In the genomic region with DNA sequence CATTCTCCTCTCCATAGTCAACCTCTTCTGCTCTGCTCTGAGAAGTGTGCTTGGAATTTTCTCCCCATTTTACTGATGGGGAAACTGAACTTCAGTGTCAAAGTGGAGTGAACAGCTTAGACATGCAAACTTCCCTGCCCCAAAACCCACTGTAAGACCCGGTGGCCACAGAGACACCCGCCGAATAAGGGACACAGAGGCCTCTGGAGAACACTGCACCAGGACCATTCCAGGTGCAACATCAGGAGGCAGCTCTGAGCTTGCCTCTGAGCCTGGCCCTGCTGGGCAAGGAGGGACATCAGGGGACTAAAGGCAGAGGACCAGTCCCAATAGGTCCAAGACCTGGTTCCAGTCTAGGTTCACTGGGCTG, we compare ENCODE assay signal across 8 cellular contexts. TPM values are rescaled to one million over a fixed set of nuclear protein-coding genes. Genes with fewer than 3 reads are reported as not detected.
DNase-seq lines count a peak whose midpoint lies in the region; ATAC-seq and TF ChIP-seq lines count a peak whose summit lies in the region.

No MANE protein-coding gene starts in this region.

- H3K27ac ChIP-seq in brain microvascular endothelial cell = no peak overlapping the region
- peak overlapping the region; percentile 96 to 99 (median 97) for H3K27ac ChIP-seq in tibial nerve

- no peaks in the 10 kb centered on the region for H3K9me3 Mint-ChIP-seq in activated CD4-positive, alpha-beta T cell treated with anti-CD3 and anti-CD28 coated beads, Interleukin-2, amount 10 ng/mL, durations not matched to agents 7 days and 5 days
- no peaks in the 10 kb centered on the region for H3K9me3 Mint-ChIP-seq in memory B cell

- H3K36me3 ChIP-seq in brain microvascular endothelial cell (replicated peaks) = peaks cover 4% of the 10 kb centered on the region
- no peaks in the 10 kb centered on the region for H3K36me3 ChIP-seq in tibial nerve

- peaks cover 5 to 82% (median 74%) of the 10 kb centered on the region in 4 donors for H3K4me1 ChIP-seq in tibial nerve

- 45 to 77% methylated on average over 3 of the region's 3 CpGs for WGBS in tibial nerve, 2 donors

- no peak for ATAC-seq in memory B cell (ENCODE audit: low read depth)

- H3K4me3 Mint-ChIP-seq in activated CD4-positive, alpha-beta T cell treated with anti-CD3 and anti-CD28 coated beads, Interleukin-2, amount 10 ng/mL, durations not matched to agents 7 days and 5 days = peak overlapping the region; percentile 94
- peak overlapping the region; percentile 93 for H3K4me3 Mint-ChIP-seq in memory B cell

- CTCF ChIA-PET in activated CD4-positive, alpha-beta T cell treated with anti-CD3 and anti-CD28 coated beads, Interleukin-2, amount 10 ng/mL, durations not matched to agents 7 days and 5 days (lab: Charles Lee) = interaction anchor here (1.2 to 17.2 kb wide), 13 partner anchors 9 to 102 kb away, joined by 3 to 309 read pairs (median 4); a partner anchor contains a TSS

- peak overlapping the region; percentile 97 for H3K27ac Mint-ChIP-seq in activated CD4-positive, alpha-beta T cell treated with anti-CD3 and anti-CD28 coated beads, Interleukin-2, amount 10 ng/mL, durations not matched to agents 7 days and 5 days
- peak overlapping the region; percentile 94 for H3K27ac Mint-ChIP-seq in memory B cell

- in situ Hi-C loops in brain microvascular endothelial cell (cut with HindIII; ENCODE audit: low pct_ligation_motif_present, low sequenced_read_pairs) = no loop called here

- H3K27me3 ChIP-seq in brain microvascular endothelial cell (replicated peaks) = no peaks in the 10 kb centered on the region
- no peaks in the 10 kb centered on the region for H3K27me3 ChIP-seq in tibial nerve

- peak; percentile 16 for TF ChIP-seq CTCF in brain microvascular endothelial cell (IDR thresholded peaks at IDR 0.05; ENCODE audit: low read depth, low read length, missing control alignments)
- no peak for TF ChIP-seq CTCF in tibial nerve (IDR thresholded peaks at IDR 0.05)

- peaks cover 53% of the 10 kb centered on the region for H3K36me3 Mint-ChIP-seq in activated CD4-positive, alpha-beta T cell treated with anti-CD3 and anti-CD28 coated beads, Interleukin-2, amount 10 ng/mL, durations not matched to agents 7 days and 5 days (ENCODE audit: low read depth)
- no peaks in the 10 kb centered on the region for H3K36me3 Mint-ChIP-seq in memory B cell

- TF ChIP-seq EP300 in tibial nerve (IDR thresholded peaks at IDR 0.05) = no peak

- no peaks in the 10 kb centered on the region for H3K27me3 Mint-ChIP-seq in activated CD4-positive, alpha-beta T cell treated with anti-CD3 and anti-CD28 coated beads, Interleukin-2, amount 10 ng/mL, durations not matched to agents 7 days and 5 days
- H3K27me3 Mint-ChIP-seq in memory B cell = no peaks in the 10 kb centered on the region

- peak overlapping the region; percentile 81 for H3K4me3 ChIP-seq in brain microvascular endothelial cell (ENCODE audit: low read depth, low read length)
- peak overlapping the region in 3 of 4 donors; percentile 68 to 90 (median 81) for H3K4me3 ChIP-seq in tibial nerve

- H3K4me1 Mint-ChIP-seq in activated CD4-positive, alpha-beta T cell treated with anti-CD3 and anti-CD28 coated beads, Interleukin-2, amount 10 ng/mL, durations not matched to agents 7 days and 5 days = peaks cover 79% of the 10 kb centered on the region
- peaks cover 58% of the 10 kb centered on the region for H3K4me1 Mint-ChIP-seq in memory B cell

- DNase-seq in activated CD4-positive, alpha-beta T cell treated with anti-CD3 and anti-CD28 coated beads, Interleukin-2, amount 10 ng/mL, durations not matched to agents 7 days and 5 days = no peak
- no peak for DNase-seq in activated CD4-positive, alpha-beta T cell treated with anti-CD3 and anti-CD28 coated beads for 4 hours
- DNase-seq in brain microvascular endothelial cell (no peak), memory B cell (ENCODE audit: low spot score in 2 of 2) (no peak), tibial nerve (ENCODE audit: low spot score in 2 of 2) (no peak), NCI-H345 treated with DMSO at 0.1 percent for 48 hours (lab: John Stamatoyannopoulos, UW; ENCODE audit: unreplicated experiment) (no peak), NCI-H526 treated with DMSO at 0.1 percent for 48 hours (lab: John Stamatoyannopoulos, UW) (no peak), 8988T (no peak)

- no peaks in the 10 kb centered on the region for H3K9me3 ChIP-seq in tibial nerve

- no peak for TF ChIP-seq POLR2A in tibial nerve (IDR thresholded peaks at IDR 0.05)

- POLR2A ChIA-PET in activated CD4-positive, alpha-beta T cell treated with anti-CD3 and anti-CD28 coated beads, Interleukin-2, amount 10 ng/mL, durations not matched to agents 7 days and 5 days (lab: Charles Lee) = interaction anchor here (0.7 kb wide), 1 partner anchor 10 kb away, joined by 5 read pairs; no protein-coding TSS in a partner anchor

RNA-seq across cellular contexts. Expression of a gene that starts 1.7 kb away (rescaled TPM):
- 100 to 1,000 TPM; 218 to 232 TPM for total RNA-seq in activated CD4-positive, alpha-beta T cell treated with anti-CD3 and anti-CD28 coated beads, Interleukin-2, amount 10 ng/mL, durations not matched to agents 7 days and 5 days
- 100 to 1,000 TPM in 2 of 4 donors, 10 to 100 TPM in 2; 90.4 to 186 (median 98.4) TPM for total RNA-seq in tibial nerve

RNA-seq across cellular contexts. Expression of a gene that starts 45.0 kb away (rescaled TPM):
- 1 to 10 TPM; 7.9 to 9.1 TPM for total RNA-seq in activated CD4-positive, alpha-beta T cell treated with anti-CD3 and anti-CD28 coated beads, Interleukin-2, amount 10 ng/mL, durations not matched to agents 7 days and 5 days
- total RNA-seq in tibial nerve = 10 to 100 TPM; 24.6 to 37.9 (median 33.8) TPM

RNA-seq across cellular contexts. Expression of a gene that starts 59.3 kb away (rescaled TPM):
- under 1 TPM in 1 of 2 experiments, not detected in 1; 0.15 TPM for total RNA-seq in activated CD4-positive, alpha-beta T cell treated with anti-CD3 and anti-CD28 coated beads, Interleukin-2, amount 10 ng/mL, durations not matched to agents 7 days and 5 days
- total RNA-seq in tibial nerve = 100 to 1,000 TPM in 1 of 4 donors, 10 to 100 TPM in 3; 47.3 to 109 (median 83.6) TPM

Comparison
In these comparisons a context has a peak if more than half of its experiments do, and no peak if none do; other contexts are left out.
1. RNA of a gene that starts 59.3 kb away (total RNA-seq): 47.3 to 109 TPM in tibial nerve; 0.15 TPM in activated CD4-positive, alpha-beta T cell treated with anti-CD3 and anti-CD28 coated beads, Interleukin-2, amount 10 ng/mL, durations not matched to agents 7 days and 5 days; every median in the first group is over 10 times any median in the second.